ENCODE assay signal across 10 cellular contexts in the genomic region with DNA sequence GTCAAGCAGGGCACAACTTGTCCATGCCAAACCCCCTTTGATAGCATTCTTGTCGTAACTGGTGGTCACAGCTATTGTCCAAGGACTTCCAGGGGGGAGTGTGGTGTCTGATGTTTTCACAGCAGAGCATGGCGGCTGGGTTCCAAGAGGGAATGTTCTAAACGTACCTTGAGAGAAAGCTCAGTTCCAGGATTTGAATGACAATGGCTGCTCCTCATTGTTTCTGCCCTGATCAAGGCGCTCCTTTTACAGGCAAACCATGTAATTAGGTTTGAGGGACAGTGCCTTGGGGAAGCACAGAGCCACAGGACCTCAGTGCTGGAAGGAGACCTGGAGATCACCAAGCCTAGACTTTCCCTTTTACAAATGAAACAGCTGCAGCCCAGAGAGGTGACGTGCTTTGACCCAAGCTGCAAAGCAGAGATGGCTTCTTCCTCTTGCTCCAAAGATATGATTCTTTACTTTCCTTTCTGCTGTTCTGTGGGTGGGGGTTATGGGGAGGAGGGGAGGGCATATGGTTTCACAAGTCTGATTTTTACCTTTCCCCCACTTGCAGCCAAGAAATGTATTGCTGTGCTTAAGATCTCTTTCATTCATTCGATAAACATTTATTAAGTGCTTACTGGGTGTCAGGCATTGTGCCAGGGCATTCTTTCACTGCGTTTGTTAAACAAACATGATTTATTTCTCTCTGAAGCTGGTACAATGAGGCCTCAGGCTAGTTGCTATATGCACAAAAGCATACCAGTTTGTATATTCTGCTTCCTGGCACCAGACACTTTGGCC.
DNase-seq lines count a peak whose midpoint lies in the region; TF ChIP-seq lines count a peak whose summit lies in the region.
"Had no signal": no experiment of that assay in that cellular context is flagged by ENCODE, and none has a peak within 500 bp of the region (broad histone marks: within the 10 kb centered on the region; RNA-seq: fewer than 3 reads in every experiment).

No MANE protein-coding gene starts in this region.

- H3K9ac ChIP-seq in neural progenitor cell = no peak overlapping the region
- H3K9ac ChIP-seq: KMS-11 had no signal

- no peaks in the 10 kb centered on the region for H3K9me3 ChIP-seq in neural progenitor cell (ENCODE audit: low read depth)

- H3K9me3 Mint-ChIP-seq in neural progenitor cell = no peaks in the 10 kb centered on the region
- no peaks in the 10 kb centered on the region for H3K9me3 Mint-ChIP-seq in progenitor cell of endocrine pancreas (ENCODE audit: low read depth)

- H3K4me3 Mint-ChIP-seq in neural progenitor cell = no peak overlapping the region
- no peak overlapping the region for H3K4me3 Mint-ChIP-seq in progenitor cell of endocrine pancreas (ENCODE audit: low read depth)

- H3K4me2 ChIP-seq in neural progenitor cell = peak overlapping the region; percentile 54
- H3K4me2 ChIP-seq: KMS-11 had no signal

- H3K27ac Mint-ChIP-seq in neural progenitor cell = peak overlapping the region; percentile 88
- no peak overlapping the region for H3K27ac Mint-ChIP-seq in progenitor cell of endocrine pancreas

- no peaks in the 10 kb centered on the region for H4K20me1 ChIP-seq in neural progenitor cell (ENCODE audit: low read depth)

- H3K27me3 ChIP-seq in neural progenitor cell (peaks cover 13% of the 10 kb centered on the region), dorsolateral prefrontal cortex (no peaks in the 10 kb centered on the region)

- DNase-seq in DMS79 (lab: John Stamatoyannopoulos, UW) (peak; percentile 71), NCI-H2081 (lab: John Stamatoyannopoulos, UW) (peak; percentile 41 to 76), dedifferentiated amniotic fluid mesenchymal stem cell (ENCODE audit: extremely low spot score) (peak; percentile 27), neural progenitor cell (ENCODE audit: low spot score) (peak; percentile 64), dorsolateral prefrontal cortex (no peak), NCI-H446 treated with DMSO at 0.1 percent for 48 hours (lab: John Stamatoyannopoulos, UW) (no peak), progenitor cell of endocrine pancreas (ENCODE audit: low spot score, unreplicated experiment) (no peak), ecto neural progenitor cell (ENCODE audit: low spot score) (no peak)
- DNase-seq: stimulated activated CD4-positive, alpha-beta T cell treated with anti-CD3 and anti-CD28 coated beads, Interleukin-4, amount 100 ng/mL, for 1 hour had no signal

- TF ChIP-seq CTCF in neural progenitor cell (IDR thresholded peaks at IDR 0.05) (no peak), dorsolateral prefrontal cortex (IDR thresholded peaks at IDR 0.05 in 54 of 56, conservative IDR thresholded peaks at IDR 0.05 in 2 of 56; ENCODE audit: low read depth in 1 of 56, partially characterized antibody in 56 of 56) (no peak), progenitor cell of endocrine pancreas (IDR thresholded peaks at IDR 0.05; ENCODE audit: unreplicated experiment) (no peak)

- no peak overlapping the region for H3K27ac ChIP-seq in neural progenitor cell
- no peak overlapping the region for H3K27ac ChIP-seq in dorsolateral prefrontal cortex
- H3K27ac ChIP-seq: KMS-11 had no signal

- H3K4me1 Mint-ChIP-seq in neural progenitor cell = peaks cover 41% of the 10 kb centered on the region
- H3K4me1 Mint-ChIP-seq in progenitor cell of endocrine pancreas (ENCODE audit: low read depth) = peaks cover 14% of the 10 kb centered on the region

- no peaks in the 10 kb centered on the region for H3K79me2 ChIP-seq in neural progenitor cell (ENCODE audit: low read depth)

- H2AFZ ChIP-seq in neural progenitor cell (replicated peaks) = no peak overlapping the region

- no peaks in the 10 kb centered on the region for H3K36me3 ChIP-seq in neural progenitor cell

- H3K27me3 Mint-ChIP-seq in neural progenitor cell (ENCODE audit: insufficient read depth, low read depth) (peaks cover 5% of the 10 kb centered on the region), progenitor cell of endocrine pancreas (peaks cover 2% of the 10 kb centered on the region)

- H3K36me3 Mint-ChIP-seq in neural progenitor cell = no peaks in the 10 kb centered on the region
- no peaks in the 10 kb centered on the region for H3K36me3 Mint-ChIP-seq in progenitor cell of endocrine pancreas (ENCODE audit: insufficient read depth)

- peaks cover 39% of the 10 kb centered on the region for H3F3A ChIP-seq in neural progenitor cell (ENCODE audit: low read depth)

- peaks cover 41% of the 10 kb centered on the region for H3K4me1 ChIP-seq in neural progenitor cell

- intact Hi-C loops in dorsolateral prefrontal cortex (cut with DNase I) = no loop called here

- H3K4me3 ChIP-seq in neural progenitor cell (no peak overlapping the region), dorsolateral prefrontal cortex (no peak overlapping the region)

Comparison
In these comparisons a context has a peak if more than half of its experiments do, and no peak if none do; other contexts are left out.
1. DNase-seq: peak in DMS79 (single experiment), NCI-H2081 (2 of 2), dedifferentiated amniotic fluid mesenchymal stem cell (single experiment) and neural progenitor cell (single experiment); none in dorsolateral prefrontal cortex (0 of 10), NCI-H446 treated with DMSO at 0.1 percent for 48 hours (single experiment), progenitor cell of endocrine pancreas (single experiment) and ecto neural progenitor cell (single experiment).